ENCODE assay signal across 1 cellular context in genomic region chr22:26576026-26576680, GRCh38.
TF ChIP-seq lines count a peak whose summit lies in the region.

No MANE protein-coding gene starts in this region.

TF ChIP-seq in endothelial cell of umbilical vein, 7 proteins besides CTCF, POLR2A, EP300 and RAD21:
- peak; percentile 30 for TF ChIP-seq MAX (IDR thresholded peaks at IDR 0.05; ENCODE audit: insufficient read depth, insufficient read length)
- TF ChIP-seq MYC (IDR thresholded peaks at IDR 0.05; ENCODE audit: low read depth, low read length): no peak
